14 cellular contexts compared by ENCODE assay signal in the genomic region with DNA sequence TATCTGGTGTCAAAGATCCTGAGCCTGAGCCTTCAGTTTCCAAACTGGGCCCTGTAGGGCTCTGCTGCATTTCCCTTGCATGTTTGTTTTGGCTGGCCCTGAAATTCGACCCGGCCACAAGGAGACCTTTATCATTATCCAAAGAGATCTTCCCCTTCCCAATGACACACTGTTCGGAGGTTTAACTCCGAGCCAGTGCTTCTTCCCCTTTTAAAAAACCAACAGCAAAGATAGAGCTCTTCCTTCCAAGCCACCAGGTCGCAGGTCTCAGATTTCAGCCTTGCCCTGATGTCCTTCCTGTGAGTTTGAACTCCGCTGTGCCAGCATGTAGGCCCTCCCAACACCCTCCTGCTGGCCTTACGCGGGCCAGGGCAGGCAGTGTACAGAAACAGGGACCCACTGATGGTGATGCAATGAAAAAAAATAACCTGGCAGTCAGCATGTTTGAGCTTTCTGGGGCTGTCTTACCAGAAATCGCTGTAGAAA. TPM values are rescaled to one million over a fixed set of nuclear protein-coding genes. Genes with fewer than 3 reads are reported as not detected.
DNase-seq lines count a peak whose midpoint lies in the region; FAIRE-seq and TF ChIP-seq lines count a peak whose summit lies in the region.
"Had no signal": no experiment of that assay in that cellular context is flagged by ENCODE, and none has a peak within 500 bp of the region (broad histone marks: within the 10 kb centered on the region; RNA-seq: fewer than 3 reads in every experiment).

No MANE protein-coding gene starts in this region.

- peak overlapping the region; percentile 36; the same call in 1 of the 2 replicates for H3K27ac Mint-ChIP-seq in HFFc6

- peaks cover 2% of the 10 kb centered on the region; the same call in 1 of the 2 replicates for H3K27me3 Mint-ChIP-seq in HFFc6 (ENCODE audit: insufficient read depth)

- H3K36me3 ChIP-seq in neuron (ENCODE audit: insufficient read depth, low read length), result no peaks in the 10 kb centered on the region
- H3K36me3 ChIP-seq: Peyer's patch had no signal

- peaks cover 17% of the 10 kb centered on the region for H3K4me1 Mint-ChIP-seq in HFFc6 (ENCODE audit: low read depth)

- FAIRE-seq in HTR-8/SVneo (lab: Jason Lieb, UNC), result no peak
- FAIRE-seq: keratinocyte had no signal

- no peak overlapping the region for H3K4me3 ChIP-seq in fibroblast of villous mesenchyme (ENCODE audit: low read depth, low read length)
- H3K4me3 ChIP-seq in neuron (ENCODE audit: low read length), result peak overlapping the region; percentile 0
- H3K4me3 ChIP-seq: dorsolateral prefrontal cortex, Peyer's patch had no signal

- peak overlapping the region; percentile 4; the same call in 1 of the 2 replicates for H3K4me3 Mint-ChIP-seq in HFFc6

- TF ChIP-seq CTCF in HFFc6 (IDR thresholded peaks at IDR 0.05) (no peak), fibroblast of villous mesenchyme (IDR thresholded peaks at IDR 0.05; ENCODE audit: insufficient read depth, low read depth, low read length) (no peak)

- H2AFZ ChIP-seq in neuron (ENCODE audit: low read depth, low read length), result no peak overlapping the region

- peaks cover 7% of the 10 kb centered on the region for H3K27me3 ChIP-seq in neuron (ENCODE audit: insufficient read depth, low read length)
- H3K27me3 ChIP-seq: Peyer's patch had no signal

- H3K36me3 Mint-ChIP-seq in HFFc6 (ENCODE audit: low read depth), result no peaks in the 10 kb centered on the region

- peak; percentile 26 for DNase-seq in HFFc6
- peak; percentile 35 for DNase-seq in SK-N-DZ (ENCODE audit: low spot score)
- DNase-seq in fibroblast of villous mesenchyme (ENCODE audit: low read depth), result peak; percentile 7
- no peak for DNase-seq in RPMI8226
- DNase-seq in NCI-H774 (lab: John Stamatoyannopoulos, UW), result no peak
- no peak for DNase-seq in HTR-8/SVneo (ENCODE audit: insufficient read length, low spot score)
- DNase-seq in kidney tubule cell (ENCODE audit: low spot score), result no peak
- DNase-seq: activated CD4-positive, alpha-beta T cell treated with anti-CD3 and anti-CD28 coated beads for 1 hour; DMS79 treated with DMSO at 0.1 percent for 48 hours; dorsolateral prefrontal cortex; Peyer's patch; posterior cingulate gyrus had no signal

- peaks cover 18% of the 10 kb centered on the region for H3K4me1 ChIP-seq in neuron (ENCODE audit: insufficient read depth, low read length)
- H3K4me1 ChIP-seq: Peyer's patch had no signal

- H3K9me3 Mint-ChIP-seq in HFFc6, result no peaks in the 10 kb centered on the region

- no peaks in the 10 kb centered on the region for H3K9me3 ChIP-seq in neuron (ENCODE audit: low read length)
- H3K9me3 ChIP-seq: Peyer's patch had no signal

RNA-seq across cellular contexts. Expression of gene FECH, which starts 53.1 kb away (rescaled TPM):
- total RNA-seq in HFFc6 (2021; fragmentation: NEBNext Ultra II Directional; extraction: Animal tissue kit (Norgen Biotek cat#: 25700)), result 10 to 100 TPM; 28.7 to 38.3 (median 33.9) TPM
- 56.8 and 80.0 TPM in 2 replicates for polyA plus RNA-seq in SK-N-DZ (2014; cell fraction: cytosol; rRNA removed)
- 32.8 and 43.8 TPM in 2 replicates for polyA plus RNA-seq in SK-N-DZ (2014; cell fraction: nucleus; rRNA removed)
- 27.1 and 31.1 TPM in 2 replicates for total RNA-seq in fibroblast of villous mesenchyme

Comparison
In these comparisons a context has a peak if more than half of its experiments do, and no peak if none do; other contexts are left out.
1. DNase-seq: peak in HFFc6 (single experiment), SK-N-DZ (single experiment) and fibroblast of villous mesenchyme (single experiment); none in RPMI8226 (single experiment), NCI-H774 (single experiment), HTR-8/SVneo (single experiment) and kidney tubule cell (single experiment).